20 cellular contexts compared by ENCODE assay signal in genomic region chr18:59057969-59058368, GRCh38.
DNase-seq lines count a peak whose midpoint lies in the region; ATAC-seq, FAIRE-seq and TF ChIP-seq lines count a peak whose summit lies in the region.
"Had no signal": no experiment of that assay in that cellular context is flagged by ENCODE, and none has a peak within 500 bp of the region (broad histone marks: within the 10 kb centered on the region; RNA-seq: fewer than 3 reads in every experiment).

No MANE protein-coding gene starts in this region.

- TF ChIP-seq POLR2A in HepG2 (IDR thresholded peaks at IDR 0.05; ENCODE audit: insufficient read depth in 1 of 2, low read depth in 2 of 2, low read length in 2 of 2) (no peak), vagina (IDR thresholded peaks at IDR 0.05) (no peak)

- H3K27ac ChIP-seq in brain microvascular endothelial cell (no peak overlapping the region), HepG2 (ENCODE audit: extremely low read length, insufficient read depth, low read length) (no peak overlapping the region), vagina (no peak overlapping the region)
- H3K27ac ChIP-seq: cardiac muscle cell, parathyroid adenoma, suprapubic skin had no signal

- H3K36me3 ChIP-seq in brain microvascular endothelial cell (replicated peaks): no peaks in the 10 kb centered on the region
- no peaks in the 10 kb centered on the region for H3K36me3 ChIP-seq in HepG2 (replicated peaks in 1 of 2; ENCODE audit: control insufficient read depth in 1 of 2, insufficient read depth in 2 of 2, low read length in 2 of 2)
- no peaks in the 10 kb centered on the region for H3K36me3 ChIP-seq in vagina
- H3K36me3 ChIP-seq: cardiac muscle cell, suprapubic skin had no signal

- no peak overlapping the region for H3K9ac ChIP-seq in HepG2 (ENCODE audit: insufficient read depth, low read depth, low read length)
- H3K9ac ChIP-seq: parathyroid adenoma had no signal

- FAIRE-seq in HepG2 (lab: Jason Lieb, UNC): no peak
- FAIRE-seq: A204.1, small intestine had no signal

- H3K4me3 Mint-ChIP-seq in HFFc6 (no peak overlapping the region), nephron (no peak overlapping the region)
- H3K4me3 Mint-ChIP-seq: activated CD4-positive, alpha-beta memory T cell treated with anti-CD3 and anti-CD28 coated beads, Interleukin-2, amount 10 ng/mL, durations not matched to agents 7 days and 5 days; activated T-cell treated with anti-CD3 and anti-CD28 coated beads, Interleukin-2, amount 50 U/mL, for 24 hours; CD8-positive, alpha-beta memory T cell; IgD-negative memory B cell had no signal

- intact Hi-C loops in HepG2 (cut with micrococcal nuclease; ENCODE audit: unreplicated experiment): loop anchor here (1.0 kb wide), 2 partner anchors 277 to 290 kb away; no protein-coding TSS in a partner anchor
- intact Hi-C loops in vagina (cut with DNase I): loop anchor here (5.0 kb wide), 1 partner anchor 276 kb away; no protein-coding TSS in a partner anchor

- ATAC-seq in GM21723 (IDR thresholded peaks at IDR 0.05; ENCODE audit: unreplicated experiment) (no peak), HepG2 (no peak)

- H3K27me3 Mint-ChIP-seq in HFFc6 (ENCODE audit: insufficient read depth) (peaks cover 3% of the 10 kb centered on the region), nephron (ENCODE audit: low read depth) (peaks cover 6% of the 10 kb centered on the region)

- TF ChIP-seq RAD21 in HepG2 (CRISPR knock-in tag; IDR thresholded peaks at IDR 0.05): no peak

- whole genome bisulfite sequencing in HepG2 (ENCODE audit: low lambda C conversion rate): 0% methylated on average over 4 of the region's 4 CpGs

- DNase-seq in AG08395 (ENCODE audit: low spot score) (peak; percentile 34), HFFc6 (peak; percentile 22), brain microvascular endothelial cell (peak; percentile 25), NCI-H524 (lab: John Stamatoyannopoulos, UW) (no peak), HepG2 (ENCODE audit: low spot score) (no peak), vagina (ENCODE audit: extremely low spot score in 2 of 2) (no peak)
- DNase-seq: H7; NCI-H187 treated with DMSO at 0.1 percent for 48 hours; stimulated activated CD4-positive, alpha-beta T cell treated with anti-CD3 and anti-CD28 coated beads, Interleukin-4, amount 100 ng/mL, for 1 hour had no signal

- BruUV-seq in HepG2 (replicated peaks; lab: Mats Ljungman, UMichigan): no TSS peak

- H4K20me1 ChIP-seq in HepG2 (ENCODE audit: insufficient read depth, low read length): no peaks in the 10 kb centered on the region

- no peak overlapping the region for H3K4me3 ChIP-seq in brain microvascular endothelial cell (ENCODE audit: low read depth, low read length)
- H3K4me3 ChIP-seq in HepG2 (replicated peaks in 1 of 3; ENCODE audit: insufficient read depth in 1 of 3, low read depth in 2 of 3, low read length in 3 of 3): no peak overlapping the region
- no peak overlapping the region for H3K4me3 ChIP-seq in vagina
- H3K4me3 ChIP-seq: cardiac muscle cell, suprapubic skin had no signal

- no peak overlapping the region for H2AFZ ChIP-seq in HepG2 (ENCODE audit: low read length)
- H2AFZ ChIP-seq: parathyroid adenoma had no signal

- H3K9me3 Mint-ChIP-seq in HFFc6 (no peaks in the 10 kb centered on the region), nephron (no peaks in the 10 kb centered on the region)
- H3K9me3 Mint-ChIP-seq: activated CD4-positive, alpha-beta memory T cell treated with anti-CD3 and anti-CD28 coated beads, Interleukin-2, amount 10 ng/mL, durations not matched to agents 7 days and 5 days; activated T-cell treated with anti-CD3 and anti-CD28 coated beads, Interleukin-2, amount 50 U/mL, for 24 hours; CD8-positive, alpha-beta memory T cell had no signal

- no peak overlapping the region for H3K4me2 ChIP-seq in HepG2 (ENCODE audit: low read depth, low read length)

- CTCF ChIA-PET in HepG2 (lab: Yijun Ruan, JAX; ENCODE audit: low intra/inter-chr PET ratio, low total read pairs): interaction anchor here (2.1 to 2.3 kb wide), 2 partner anchors 276 to 290 kb away, joined by 7 to 23 read pairs; no protein-coding TSS in a partner anchor

- TF ChIP-seq EP300 in HepG2 (IDR thresholded peaks at IDR 0.05; ENCODE audit: low read depth in 2 of 2, low read length in 2 of 2) (no peak), HepG2 (CRISPR knock-in tag; IDR thresholded peaks at IDR 0.05; ENCODE audit: borderline replicate concordance) (no peak)

- H3K36me3 Mint-ChIP-seq in HFFc6 (ENCODE audit: low read depth) (no peaks in the 10 kb centered on the region), nephron (ENCODE audit: low read depth) (no peaks in the 10 kb centered on the region)
- H3K36me3 Mint-ChIP-seq: CD8-positive, alpha-beta memory T cell had no signal

- peaks cover 32% of the 10 kb centered on the region for H3K4me1 Mint-ChIP-seq in HFFc6 (ENCODE audit: low read depth)
- peaks cover 25% of the 10 kb centered on the region for H3K4me1 Mint-ChIP-seq in nephron
- H3K4me1 Mint-ChIP-seq: activated CD4-positive, alpha-beta memory T cell treated with anti-CD3 and anti-CD28 coated beads, Interleukin-2, amount 10 ng/mL, durations not matched to agents 7 days and 5 days; CD8-positive, alpha-beta memory T cell had no signal

- H3K9me3 ChIP-seq in HepG2 (ENCODE audit: low read length): no peaks in the 10 kb centered on the region
- no peaks in the 10 kb centered on the region for H3K9me3 ChIP-seq in vagina
- H3K9me3 ChIP-seq: suprapubic skin had no signal

- no peaks in the 10 kb centered on the region for H3K4me1 ChIP-seq in HepG2 (ENCODE audit: insufficient read depth, low read length)
- peaks cover 12% of the 10 kb centered on the region for H3K4me1 ChIP-seq in vagina
- H3K4me1 ChIP-seq: parathyroid adenoma had no signal

- in situ Hi-C loops in brain microvascular endothelial cell (cut with HindIII; ENCODE audit: low pct_ligation_motif_present, low sequenced_read_pairs): loop anchor here (25.0 kb wide), 1 partner anchor 271 kb away; no protein-coding TSS in a partner anchor
- in situ Hi-C loops in HepG2 (cut with HindIII; ENCODE audit: extremely low pct_ligation_motif_present, low pct_unique_long_range_greater_than_20kb): loop anchor here (10.0 to 25.0 kb wide), 3 partner anchors 273 to 671 kb away; no protein-coding TSS in a partner anchor

- no peaks in the 10 kb centered on the region for H3K27me3 ChIP-seq in brain microvascular endothelial cell (replicated peaks)
- H3K27me3 ChIP-seq in HepG2 (ENCODE audit: control insufficient read depth in 1 of 2, insufficient read depth in 2 of 2, low read length in 2 of 2): peaks cover 3 to 36% of the 10 kb centered on the region in 2 experiments; a peak in 3 of 5 replicates
- no peaks in the 10 kb centered on the region for H3K27me3 ChIP-seq in vagina
- H3K27me3 ChIP-seq: cardiac muscle cell, suprapubic skin had no signal

- no peaks in the 10 kb centered on the region for H3K79me2 ChIP-seq in HepG2 (ENCODE audit: insufficient read depth, low read length)
- H3K79me2 ChIP-seq: parathyroid adenoma had no signal

- H3K27ac Mint-ChIP-seq in HFFc6: no peak overlapping the region
- peak overlapping the region in 2 of 3 experiments; percentile 31 to 42 for H3K27ac Mint-ChIP-seq in nephron
- H3K27ac Mint-ChIP-seq: activated CD4-positive, alpha-beta memory T cell treated with anti-CD3 and anti-CD28 coated beads, Interleukin-2, amount 10 ng/mL, durations not matched to agents 7 days and 5 days; activated T-cell treated with anti-CD3 and anti-CD28 coated beads, Interleukin-2, amount 50 U/mL, for 24 hours; CD8-positive, alpha-beta memory T cell had no signal

- POLR2A ChIA-PET in HepG2 (lab: Yijun Ruan, JAX): no interaction called here

- TF ChIP-seq CTCF in HFFc6 (IDR thresholded peaks at IDR 0.05) (no peak), brain microvascular endothelial cell (IDR thresholded peaks at IDR 0.05; ENCODE audit: low read depth, low read length, missing control alignments) (no peak), nephron (IDR thresholded peaks at IDR 0.05; ENCODE audit: unreplicated experiment in 3 of 3) (no peak), HepG2 (CRISPR knock-in tag; IDR thresholded peaks at IDR 0.05) (no peak), vagina (IDR thresholded peaks at IDR 0.05) (no peak)

TF ChIP-seq in HepG2, 621 proteins besides CTCF, POLR2A, EP300 and RAD21:
- TF ChIP-seq ZNF558 (CRISPR knock-in tag; IDR thresholded peaks at IDR 0.05; ENCODE audit: borderline replicate concordance): no peak
- TF ChIP-seq ZNF180 (CRISPR knock-in tag; IDR thresholded peaks at IDR 0.05; ENCODE audit: borderline replicate concordance, low read depth): no peak
- no peak for TF ChIP-seq ZFP91 (CRISPR knock-in tag; IDR thresholded peaks at IDR 0.05; ENCODE audit: borderline replicate concordance)
- TF ChIP-seq MEIS1 (CRISPR knock-in tag; IDR thresholded peaks at IDR 0.05; ENCODE audit: borderline replicate concordance): no peak
- no peak for TF ChIP-seq ZNF839 (CRISPR knock-in tag; IDR thresholded peaks at IDR 0.05; ENCODE audit: borderline replicate concordance)
- no peak for TF ChIP-seq EZH2 (conservative IDR thresholded peaks at IDR 0.05; ENCODE audit: low read depth, low read length)
- no peak for TF ChIP-seq STAG1 (CRISPR knock-in tag; IDR thresholded peaks at IDR 0.05)
- TF ChIP-seq SRF (IDR thresholded peaks at IDR 0.05; ENCODE audit: low read depth, low read length): no peak

Comparison
In these comparisons a context has a peak if more than half of its experiments do, and no peak if none do; other contexts are left out.
1. DNase-seq: peak in AG08395 (single experiment), HFFc6 (single experiment) and brain microvascular endothelial cell (single experiment); none in NCI-H524 (0 of 2), HepG2 (single experiment) and vagina (0 of 2).